1 cellular context compared by ENCODE assay signal in the genomic region with DNA sequence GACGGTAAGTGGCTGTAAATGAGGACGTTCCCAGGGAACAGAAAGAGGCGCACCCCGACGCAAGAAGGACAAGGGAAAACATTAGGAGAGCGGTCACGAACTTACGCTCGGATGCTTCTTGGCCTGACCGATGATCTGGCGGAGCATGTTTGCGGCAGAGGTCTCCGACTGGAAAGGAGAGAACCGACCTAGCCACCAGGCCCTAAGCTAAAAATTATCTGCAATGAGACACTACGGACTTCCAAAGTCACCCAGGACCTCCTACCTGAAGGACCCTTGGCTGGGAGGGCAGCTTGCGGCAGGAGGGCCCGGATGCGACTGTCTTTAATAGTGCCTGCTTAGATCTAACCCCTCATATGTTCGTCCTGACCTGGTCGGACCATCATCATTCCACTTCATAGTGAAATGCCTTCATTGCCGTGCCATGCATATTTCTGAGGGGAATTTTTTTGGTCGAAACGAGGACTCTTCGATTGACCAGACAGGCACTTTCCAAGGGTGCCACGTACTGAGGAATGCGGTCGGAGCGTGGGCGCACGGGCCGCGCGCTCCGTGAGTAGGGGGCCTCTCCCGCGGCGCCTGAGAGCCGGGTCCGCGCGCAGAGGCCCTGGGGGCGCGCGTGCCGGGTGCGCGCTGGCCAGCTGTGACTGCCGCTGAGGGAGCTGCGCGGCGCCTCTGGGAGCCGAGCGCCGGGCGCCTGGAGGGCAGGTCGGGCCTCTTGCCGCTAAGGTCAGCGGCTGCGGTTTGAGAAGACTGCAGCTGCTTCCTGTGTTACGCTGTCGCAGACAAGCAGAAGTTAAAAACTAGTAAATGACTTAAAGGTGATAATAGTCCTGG.
TF ChIP-seq lines count a peak whose summit lies in the region.

No MANE protein-coding gene starts in this region.

TF ChIP-seq in K562, 482 proteins besides CTCF, POLR2A, EP300 and RAD21 (continued from another document):
- TF ChIP-seq DMBX1 (CRISPR knock-in tag; IDR thresholded peaks at IDR 0.05; ENCODE audit: borderline replicate concordance) = peak; percentile 81; the same call in 1 of the 2 replicates
- TF ChIP-seq JUN (IDR thresholded peaks at IDR 0.05; ENCODE audit: borderline replicate concordance, low read depth, low read length) = peak; percentile 25; the same call in 1 of the 2 replicates
- TF ChIP-seq JUN (CRISPR knock-in tag; IDR thresholded peaks at IDR 0.05; ENCODE audit: borderline replicate concordance) = no peak
- TF ChIP-seq MED1 (CRISPR knock-in tag; IDR thresholded peaks at IDR 0.05; ENCODE audit: borderline replicate concordance) = no peak
- peak; percentile 91 for TF ChIP-seq ZNF584 (CRISPR knock-in tag; IDR thresholded peaks at IDR 0.05; ENCODE audit: low read depth)
- TF ChIP-seq BDP1 (IDR thresholded peaks at IDR 0.05; ENCODE audit: insufficient read depth, insufficient read length) = no peak
